ENCODE assay signal across 16 cellular contexts in genomic region chr4:183553601-183554345, GRCh38.
"Had no signal": no experiment of that assay in that cellular context is flagged by ENCODE, and none has a peak within 500 bp of the region (broad histone marks: within the 10 kb centered on the region; RNA-seq: fewer than 3 reads in every experiment).

No MANE protein-coding gene starts in this region.

- H3K27me3 Mint-ChIP-seq: activated naive CD4-positive, alpha-beta T cell treated with anti-CD3 and anti-CD28 coated beads, Interleukin-2, amount 50 U/mL, for 24 hours had no signal

- ATAC-seq: activated CD4-positive, CD25-positive, alpha-beta regulatory T cell treated with anti-CD3 and anti-CD28 coated beads, Interleukin-2, amount 50 U/mL, for 24 hours; left lobe of liver; pancreas had no signal

- H3K27me3 ChIP-seq: cardiac muscle cell, pancreas, right lobe of liver had no signal

- FAIRE-seq: frontal cortex, kidney, pancreas, small intestine had no signal

- H3K9me3 Mint-ChIP-seq: activated naive CD4-positive, alpha-beta T cell treated with anti-CD3 and anti-CD28 coated beads, Interleukin-2, amount 50 U/mL, for 24 hours had no signal

- DNase-seq: activated CD4-positive, alpha-beta T cell treated with anti-CD3 and anti-CD28 coated beads, Interleukin-2, amount 50 U/mL, for 1 hour; activated gamma-delta T cell; head of caudate nucleus; kidney; pancreas; right lobe of liver; small intestine; stimulated activated CD4-positive, alpha-beta T cell treated with anti-CD3 and anti-CD28 coated beads, Interleukin-15, amount 100 ng/mL, for 24 hours; stimulated activated CD4-positive, alpha-beta T cell treated with anti-CD3 and anti-CD28 coated beads, Interleukin-2, amount 100 ng/mL, for 48 hours had no signal

- H3K36me3 ChIP-seq: cardiac muscle cell, pancreas, right lobe of liver, thoracic aorta had no signal

- H3K27ac ChIP-seq: cardiac muscle cell, epithelial cell of prostate, pancreas, right lobe of liver, thoracic aorta had no signal

- H3K4me1 Mint-ChIP-seq: activated naive CD4-positive, alpha-beta T cell treated with anti-CD3 and anti-CD28 coated beads, Interleukin-2, amount 50 U/mL, for 24 hours had no signal

- H3K9me3 ChIP-seq: pancreas, right lobe of liver, thoracic aorta had no signal

- H3K4me3 Mint-ChIP-seq: activated naive CD4-positive, alpha-beta T cell treated with anti-CD3 and anti-CD28 coated beads, Interleukin-2, amount 50 U/mL, for 24 hours had no signal

- H3K4me3 ChIP-seq: cardiac muscle cell, pancreas, right lobe of liver, thoracic aorta had no signal

- H3K4me1 ChIP-seq: pancreas, right lobe of liver had no signal
